In the genomic region with DNA sequence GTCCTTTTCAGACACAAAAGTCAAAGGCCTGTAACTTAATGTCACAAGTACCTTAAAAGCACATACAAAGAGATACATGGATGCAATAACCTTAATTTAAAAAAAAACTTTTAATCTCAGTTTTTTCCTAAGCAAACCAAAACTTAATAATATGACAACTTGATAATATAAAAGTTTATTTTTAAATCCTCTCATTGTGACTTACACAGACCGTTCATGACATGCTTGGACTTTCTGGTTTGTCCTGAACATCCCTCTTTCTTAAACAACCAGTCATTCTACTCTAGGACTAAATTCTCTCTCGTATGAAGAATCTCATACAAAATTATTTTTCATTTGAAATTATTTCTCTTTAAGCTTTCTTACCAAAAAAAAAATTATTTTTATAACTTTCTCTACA, we compare ENCODE assay signal across 24 cellular contexts. TPM values are rescaled to one million over a fixed set of nuclear protein-coding genes. Genes with fewer than 3 reads are reported as not detected.
DNase-seq lines count a peak whose midpoint lies in the region; ATAC-seq and TF ChIP-seq lines count a peak whose summit lies in the region.
"Had no signal": no experiment of that assay in that cellular context is flagged by ENCODE, and none has a peak within 500 bp of the region (broad histone marks: within the 10 kb centered on the region; RNA-seq: fewer than 3 reads in every experiment).

No MANE protein-coding gene starts in this region.

- no peaks in the 10 kb centered on the region for H3K27me3 Mint-ChIP-seq in activated CD8-positive, alpha-beta T cell treated with anti-CD3 and anti-CD28 coated beads for 36 hours
- peaks cover 6% of the 10 kb centered on the region for H3K27me3 Mint-ChIP-seq in activated CD8-positive, alpha-beta T cell treated with anti-CD3 and anti-CD28 coated beads, Interleukin-2, amount 10 ng/mL, durations not matched to agents 7 days and 5 days (ENCODE audit: low read depth)

- in situ Hi-C loops in KBM-7 (cut with MboI; ENCODE audit: low pct_unique_long_range_greater_than_20kb, low sequenced_read_pairs): no loop called here

- no peak overlapping the region for H3K18ac ChIP-seq in mesendoderm (ENCODE audit: low read length)

- no peaks in the 10 kb centered on the region for H3K79me2 ChIP-seq in mesendoderm (ENCODE audit: control insufficient read depth, insufficient read depth, low read length)

- no peak overlapping the region for H3K4ac ChIP-seq in mesendoderm (ENCODE audit: low read depth, low read length)

- H3K4me1 Mint-ChIP-seq in activated CD8-positive, alpha-beta T cell treated with anti-CD3 and anti-CD28 coated beads for 36 hours (ENCODE audit: low read depth): no peaks in the 10 kb centered on the region
- H3K4me1 Mint-ChIP-seq in activated CD8-positive, alpha-beta T cell treated with anti-CD3 and anti-CD28 coated beads, Interleukin-2, amount 10 ng/mL, durations not matched to agents 7 days and 5 days (ENCODE audit: low read depth): no peaks in the 10 kb centered on the region
- H3K4me1 Mint-ChIP-seq: activated CD4-positive, alpha-beta memory T cell treated with anti-CD3 and anti-CD28 coated beads, Interleukin-2, amount 10 ng/mL, durations not matched to agents 7 days and 5 days; naive thymus-derived CD4-positive, alpha-beta T cell had no signal

- CTCF ChIA-PET in activated CD8-positive, alpha-beta T cell treated with anti-CD3 and anti-CD28 coated beads for 36 hours (lab: Charles Lee): no interaction called here
- CTCF ChIA-PET in activated CD8-positive, alpha-beta T cell treated with anti-CD3 and anti-CD28 coated beads, Interleukin-2, amount 10 ng/mL, durations not matched to agents 7 days and 5 days (lab: Charles Lee): no interaction called here

- H3K36me3 Mint-ChIP-seq in activated CD8-positive, alpha-beta T cell treated with anti-CD3 and anti-CD28 coated beads for 36 hours (ENCODE audit: low read depth): peaks cover 2% of the 10 kb centered on the region
- H3K36me3 Mint-ChIP-seq in activated CD8-positive, alpha-beta T cell treated with anti-CD3 and anti-CD28 coated beads, Interleukin-2, amount 10 ng/mL, durations not matched to agents 7 days and 5 days (ENCODE audit: low read depth): no peaks in the 10 kb centered on the region

- no peak overlapping the region for H2BK5ac ChIP-seq in mesendoderm (ENCODE audit: low read length)

- no peak overlapping the region for H3K4me3 Mint-ChIP-seq in activated CD8-positive, alpha-beta T cell treated with anti-CD3 and anti-CD28 coated beads for 36 hours
- H3K4me3 Mint-ChIP-seq in activated CD8-positive, alpha-beta T cell treated with anti-CD3 and anti-CD28 coated beads, Interleukin-2, amount 10 ng/mL, durations not matched to agents 7 days and 5 days: no peak overlapping the region
- H3K4me3 Mint-ChIP-seq: activated CD4-positive, alpha-beta memory T cell treated with anti-CD3 and anti-CD28 coated beads, Interleukin-2, amount 10 ng/mL, durations not matched to agents 7 days and 5 days; naive thymus-derived CD4-positive, alpha-beta T cell had no signal

- H2AK5ac ChIP-seq in mesendoderm (ENCODE audit: low read length): no peak overlapping the region

- intact Hi-C loops in activated CD8-positive, alpha-beta T cell treated with anti-CD3 and anti-CD28 coated beads for 36 hours (cut with micrococcal nuclease): no loop called here

- WGBS in mesendoderm (ENCODE audit: extremely low coverage, insufficient coverage, low lambda C conversion rate): no CpG with 5 or more reads among the region's 2 CpGs

- H3K27ac Mint-ChIP-seq in activated CD8-positive, alpha-beta T cell treated with anti-CD3 and anti-CD28 coated beads for 36 hours: no peak overlapping the region
- no peak overlapping the region for H3K27ac Mint-ChIP-seq in activated CD8-positive, alpha-beta T cell treated with anti-CD3 and anti-CD28 coated beads, Interleukin-2, amount 10 ng/mL, durations not matched to agents 7 days and 5 days
- H3K27ac Mint-ChIP-seq: activated CD4-positive, alpha-beta memory T cell treated with anti-CD3 and anti-CD28 coated beads, Interleukin-2, amount 10 ng/mL, durations not matched to agents 7 days and 5 days; naive thymus-derived CD4-positive, alpha-beta T cell had no signal

- no peak overlapping the region for H3K27ac ChIP-seq in mesendoderm (ENCODE audit: low read depth, low read length)
- H3K27ac ChIP-seq: C4-2B, cardiac muscle cell, ovary, right atrium auricular region, RWPE1, upper lobe of left lung had no signal

- no peak overlapping the region for H3K9ac ChIP-seq in mesendoderm (ENCODE audit: low read length)

- no peak overlapping the region for H4K8ac ChIP-seq in mesendoderm (ENCODE audit: low read depth, low read length)

- no peaks in the 10 kb centered on the region for H3K36me3 ChIP-seq in mesendoderm (ENCODE audit: control insufficient read depth, insufficient read depth, low read length)
- H3K36me3 ChIP-seq: cardiac muscle cell, ovary, right atrium auricular region had no signal

- no peak overlapping the region for H2BK15ac ChIP-seq in mesendoderm (replicated peaks; ENCODE audit: low read depth)

- POLR2A ChIA-PET in activated CD8-positive, alpha-beta T cell treated with anti-CD3 and anti-CD28 coated beads for 36 hours (lab: Charles Lee): no interaction called here
- POLR2A ChIA-PET in activated CD8-positive, alpha-beta T cell treated with anti-CD3 and anti-CD28 coated beads, Interleukin-2, amount 10 ng/mL, durations not matched to agents 7 days and 5 days (lab: Charles Lee): no interaction called here

- peak; percentile 5 for DNase-seq in activated CD8-positive, alpha-beta T cell treated with anti-CD3 and anti-CD28 coated beads for 36 hours
- no peak for DNase-seq in activated CD8-positive, alpha-beta T cell treated with anti-CD3 and anti-CD28 coated beads, Interleukin-2, amount 10 ng/mL, durations not matched to agents 7 days and 5 days
- DNase-seq in KBM-7 (peak; percentile 24), RPMI7951 (ENCODE audit: low read depth) (peak; percentile 10), mesendoderm (peak; percentile 42), retina (no peak)
- no peak for DNase-seq in stimulated activated CD4-positive, alpha-beta T cell treated with anti-CD3 and anti-CD28 coated beads, Interleukin-12 subunit alpha, Interleukin-12 subunit beta, amount 100 ng/mL, for 4 hours
- DNase-seq: activated CD4-positive, alpha-beta memory T cell treated with anti-CD3 and anti-CD28 coated beads, Interleukin-2, amount 10 ng/mL, durations not matched to agents 7 days and 5 days; activated naive CD4-positive, alpha-beta T cell; activated T-cell treated with anti-CD3 and anti-CD28 coated beads, Interleukin-2, amount 50 U/mL, for 1 hour; anterior cingulate cortex; left colon; naive thymus-derived CD4-positive, alpha-beta T cell; NCI-H1048; NCI-H1930; NK-92 treated with Interleukin-12 subunit alpha and Interleukin-12 subunit beta, amount 100 ng/mL, for 24 hours; ovary; T-helper 9 cell; upper lobe of left lung had no signal

- H3K4me2 ChIP-seq in mesendoderm (ENCODE audit: low read length): no peak overlapping the region

- ATAC-seq in activated CD8-positive, alpha-beta T cell treated with anti-CD3 and anti-CD28 coated beads for 36 hours: no peak
- no peak for ATAC-seq in activated CD8-positive, alpha-beta T cell treated with anti-CD3 and anti-CD28 coated beads, Interleukin-2, amount 10 ng/mL, durations not matched to agents 7 days and 5 days
- ATAC-seq in GM18870 (IDR thresholded peaks at IDR 0.05; ENCODE audit: unreplicated experiment): no peak
- ATAC-seq: left colon; naive thymus-derived CD4-positive, alpha-beta T cell had no signal

- H3K79me1 ChIP-seq in mesendoderm (ENCODE audit: low read length): no peaks in the 10 kb centered on the region

- no peak for TF ChIP-seq CTCF in activated CD8-positive, alpha-beta T cell treated with anti-CD3 and anti-CD28 coated beads for 36 hours (IDR thresholded peaks at IDR 0.05)

- no peak overlapping the region for H2BK120ac ChIP-seq in mesendoderm (ENCODE audit: low read depth, low read length)

- no peak overlapping the region for H3K56ac ChIP-seq in mesendoderm (ENCODE audit: low read length)

- H3K23ac ChIP-seq in mesendoderm (ENCODE audit: low read length): no peak overlapping the region

- no peak overlapping the region for H3K4me3 ChIP-seq in mesendoderm (ENCODE audit: low read length)
- H3K4me3 ChIP-seq: cardiac muscle cell, ovary, right atrium auricular region, upper lobe of left lung had no signal

- H3K9me3 Mint-ChIP-seq in activated CD8-positive, alpha-beta T cell treated with anti-CD3 and anti-CD28 coated beads for 36 hours: peaks cover 8% of the 10 kb centered on the region
- H3K9me3 Mint-ChIP-seq in activated CD8-positive, alpha-beta T cell treated with anti-CD3 and anti-CD28 coated beads, Interleukin-2, amount 10 ng/mL, durations not matched to agents 7 days and 5 days (ENCODE audit: insufficient read depth): peaks cover 15% of the 10 kb centered on the region

- H3K27me3 ChIP-seq in mesendoderm (ENCODE audit: insufficient read depth, low read length, poor library complexity): no peaks in the 10 kb centered on the region
- H3K27me3 ChIP-seq: cardiac muscle cell, ovary, right atrium auricular region, upper lobe of left lung had no signal

- no peak overlapping the region for H4K5ac ChIP-seq in mesendoderm (ENCODE audit: low read length)

- H3K4me1 ChIP-seq in mesendoderm (ENCODE audit: control insufficient read depth, low read depth, low read length): no peaks in the 10 kb centered on the region
- H3K4me1 ChIP-seq: right atrium auricular region, upper lobe of left lung had no signal

RNA-seq across cellular contexts. Expression of a gene that starts 43.1 kb away (rescaled TPM):
- total RNA-seq in activated CD8-positive, alpha-beta T cell treated with anti-CD3 and anti-CD28 coated beads for 36 hours: 1 to 10 TPM; 2.5 to 3.1 TPM
- total RNA-seq in activated CD8-positive, alpha-beta T cell treated with anti-CD3 and anti-CD28 coated beads, Interleukin-2, amount 10 ng/mL, durations not matched to agents 7 days and 5 days: 1 to 10 TPM; 2.9 to 3.3 TPM
- total RNA-seq in RPMI7951 (2014; rRNA removed; shearing (Covaris generic)): 11.9 and 15.4 TPM in 2 replicates
- 1.4 TPM for polyA plus RNA-seq in mesendoderm (2013, experiment 1 of 2)
- polyA plus RNA-seq in mesendoderm (2013, experiment 2 of 2): 1.3 TPM

Comparison
In these comparisons a context has a peak if more than half of its experiments do, and no peak if none do; other contexts are left out.
1. DNase-seq: peak in activated CD8-positive, alpha-beta T cell treated with anti-CD3 and anti-CD28 coated beads for 36 hours (single experiment), KBM-7 (single experiment), RPMI7951 (single experiment) and mesendoderm (single experiment); none in activated CD8-positive, alpha-beta T cell treated with anti-CD3 and anti-CD28 coated beads, Interleukin-2, amount 10 ng/mL, durations not matched to agents 7 days and 5 days (single experiment), retina (single experiment) and stimulated activated CD4-positive, alpha-beta T cell treated with anti-CD3 and anti-CD28 coated beads, Interleukin-12 subunit alpha, Interleukin-12 subunit beta, amount 100 ng/mL, for 4 hours (single experiment).